1 cellular context compared by ENCODE assay signal in the genomic region with DNA sequence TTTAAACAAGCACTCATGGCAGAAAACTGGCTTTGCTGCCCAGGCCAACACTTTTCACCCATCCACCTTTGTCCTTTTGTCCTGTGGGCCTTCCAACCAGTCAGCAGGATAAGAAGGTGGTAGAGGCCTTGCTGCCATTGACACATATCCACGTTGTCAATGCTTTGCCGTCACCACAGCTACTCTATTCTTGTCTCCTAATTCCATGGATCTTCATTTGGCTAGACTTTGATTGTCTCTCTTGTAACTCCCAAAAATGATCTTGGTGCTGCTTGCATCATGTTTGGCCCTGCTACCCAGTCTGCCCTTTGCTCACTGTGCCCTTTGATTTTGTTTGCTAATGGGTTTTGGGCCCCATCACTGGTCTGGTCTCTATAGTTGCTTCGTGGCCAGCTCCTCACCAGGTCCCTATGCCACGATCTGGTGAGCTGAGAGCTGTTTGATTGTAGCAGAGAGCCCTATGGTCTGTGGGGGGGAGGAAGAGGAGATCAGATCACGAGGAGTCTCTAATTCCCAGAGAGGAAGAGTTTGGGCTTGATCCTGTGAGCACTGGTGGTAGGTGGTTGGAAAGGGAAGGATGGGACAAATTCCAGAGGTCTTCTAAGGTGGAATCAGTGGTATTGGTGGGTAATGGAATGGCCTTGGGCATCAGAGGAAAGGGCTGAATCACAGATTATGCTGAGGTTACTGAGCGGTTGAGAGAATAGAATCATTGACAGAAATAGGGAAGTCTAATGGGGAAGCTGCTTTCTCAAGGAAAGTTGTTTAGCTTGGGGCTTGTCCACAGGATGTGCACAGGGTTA.
TF ChIP-seq lines count a peak whose summit lies in the region.

No MANE protein-coding gene starts in this region.

TF ChIP-seq in HEK293T, 16 proteins besides CTCF, POLR2A, EP300 and RAD21 (continued from another document):
- TF ChIP-seq PKNOX1 (IDR thresholded peaks at IDR 0.05) (no peak), CTBP1 (IDR thresholded peaks at IDR 0.05; ENCODE audit: borderline replicate concordance) (no peak), ZNF384 (IDR thresholded peaks at IDR 0.05) (no peak), FOXK2 (IDR thresholded peaks at IDR 0.05) (no peak), ELF4 (IDR thresholded peaks at IDR 0.05) (no peak), L3MBTL2 (conservative IDR thresholded peaks at IDR 0.05) (no peak), BHLHE40 (IDR thresholded peaks at IDR 0.05; ENCODE audit: borderline replicate concordance) (no peak), FOXM1 (IDR thresholded peaks at IDR 0.05; ENCODE audit: borderline replicate concordance) (no peak), TARDBP (IDR thresholded peaks at IDR 0.05) (no peak), FOXA1 (IDR thresholded peaks at IDR 0.05) (no peak)
